In the genomic region with DNA sequence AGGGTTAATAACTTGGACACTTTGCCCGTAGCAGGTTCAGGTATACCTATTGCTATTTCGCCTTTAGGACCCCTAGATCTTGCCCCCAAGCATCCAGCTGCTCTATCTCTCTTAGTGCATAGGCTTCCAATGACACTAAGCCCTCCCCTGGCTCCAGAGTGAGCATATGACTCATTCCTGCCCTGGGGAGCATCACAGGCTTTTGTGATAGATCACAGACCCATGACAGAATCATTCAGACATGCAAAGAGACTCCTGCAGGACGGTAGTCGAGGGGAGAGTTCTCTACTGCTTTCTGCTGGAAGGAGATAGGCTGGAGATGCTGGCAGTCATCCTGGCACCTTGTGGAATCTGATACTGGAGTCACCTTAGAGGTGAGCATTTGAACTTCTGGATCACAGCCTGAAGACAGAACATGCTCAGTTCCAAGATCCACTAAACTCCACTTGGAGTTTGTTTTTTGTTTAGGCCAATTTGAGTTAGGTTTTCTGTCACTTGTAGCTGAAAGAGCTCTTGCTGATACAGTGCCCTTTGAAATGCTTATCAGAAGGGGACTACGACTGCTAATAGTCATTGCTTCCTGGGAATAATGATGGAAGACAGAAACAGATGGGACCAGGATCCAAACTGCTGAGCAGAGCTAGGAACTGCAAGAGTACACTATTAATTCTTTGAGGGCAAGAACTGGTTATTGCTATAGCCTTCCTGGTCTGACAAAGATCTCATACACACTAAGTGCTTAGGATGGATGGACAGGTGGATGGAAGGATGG, we compare ENCODE assay signal across 8 cellular contexts. TPM values are rescaled to one million over a fixed set of nuclear protein-coding genes. Genes with fewer than 3 reads are reported as not detected.
DNase-seq lines count a peak whose midpoint lies in the region; ATAC-seq, FAIRE-seq and TF ChIP-seq lines count a peak whose summit lies in the region.

No MANE protein-coding gene starts in this region.

- H4K20me1 ChIP-seq in H1 (replicated peaks in 1 of 2; ENCODE audit: control insufficient read depth in 1 of 2, insufficient read depth in 2 of 2, low read length in 2 of 2), result no peaks in the 10 kb centered on the region

- H2AK5ac ChIP-seq in H1 (ENCODE audit: low read depth, low read length), result no peak overlapping the region

- no peaks in the 10 kb centered on the region for H3K79me1 ChIP-seq in H1 (ENCODE audit: low read depth, low read length)

- H3K4me2 ChIP-seq in H1 (ENCODE audit: insufficient read depth in 1 of 2, low read depth in 2 of 2, low read length in 2 of 2), result peak overlapping the region; percentile 9 to 31; a peak in 1 of 4 replicates

- H3K36me3 ChIP-seq in SJCRH30, result no peaks in the 10 kb centered on the region
- no peaks in the 10 kb centered on the region for H3K36me3 ChIP-seq in H1 (ENCODE audit: control insufficient read depth in 2 of 4, insufficient read depth in 4 of 4, low read length in 3 of 4)
- H3K36me3 ChIP-seq in muscle layer of colon (ENCODE audit: insufficient read depth, low read length), result peaks cover 4% of the 10 kb centered on the region

- TF ChIP-seq RAD21 in H1 (IDR thresholded peaks at IDR 0.05 in 1 of 2, conservative IDR thresholded peaks at IDR 0.05 in 1 of 2; ENCODE audit: low read depth in 2 of 2, low read length in 2 of 2), result no peak

- ATAC-seq in GM19395 (IDR thresholded peaks at IDR 0.05; ENCODE audit: unreplicated experiment), result peak; percentile 84
- peak; percentile 91 for ATAC-seq in HG03432 (IDR thresholded peaks at IDR 0.05; ENCODE audit: unreplicated experiment)

- no peak overlapping the region for H2BK12ac ChIP-seq in H1 (ENCODE audit: low read depth, low read length)

- POLR2A ChIA-PET in H1 (lab: Charles Lee; ENCODE audit: partially characterized antibody), result interaction anchor here (1.2 to 1.4 kb wide), 2 partner anchors 38 to 190 kb away, joined by 3 read pairs; no protein-coding TSS in a partner anchor

- CTCF ChIA-PET in H1 (lab: Charles Lee; ENCODE audit: partially characterized antibody), result interaction anchor here (1.0 to 1.3 kb wide), 3 partner anchors 31 to 50 kb away, joined by 3 to 4 read pairs (median 3); a partner anchor contains a TSS

- no peak overlapping the region for H3K18ac ChIP-seq in H1 (ENCODE audit: extremely low read depth, low read length)

- H3K79me2 ChIP-seq in H1 (ENCODE audit: control insufficient read depth in 1 of 2, insufficient read depth in 2 of 2, low read length in 2 of 2), result no peaks in the 10 kb centered on the region

- no peak overlapping the region for H2BK15ac ChIP-seq in H1 (ENCODE audit: low read length)

- H2BK5ac ChIP-seq in H1 (ENCODE audit: low read depth, low read length), result no peak overlapping the region

- no peak for TF ChIP-seq POLR2A in H1 (IDR thresholded peaks at IDR 0.05; ENCODE audit: control extremely low read depth in 1 of 2, low read depth in 2 of 2, low read length in 2 of 2)

- no peak overlapping the region for H4K8ac ChIP-seq in H1 (ENCODE audit: extremely low read depth, insufficient read depth, low read length)

- H3K23ac ChIP-seq in H1 (ENCODE audit: insufficient read length), result no peak overlapping the region

- FAIRE-seq in H1 (lab: Jason Lieb, UNC) (peak; percentile 70), D721Med (lab: Jason Lieb, UNC) (no peak)

- no peak overlapping the region for H3K14ac ChIP-seq in H1 (ENCODE audit: insufficient read length)

- no peak overlapping the region for H2BK20ac ChIP-seq in H1 (ENCODE audit: low read length)

- H3K27me3 ChIP-seq in SJCRH30 (no peaks in the 10 kb centered on the region), H1 (replicated peaks in 1 of 4; ENCODE audit: control insufficient read depth in 3 of 4, extremely low read depth in 1 of 4, insufficient read depth in 3 of 4, low read length in 3 of 4) (no peaks in the 10 kb centered on the region), muscle layer of colon (ENCODE audit: control insufficient read depth in 1 of 2, insufficient read depth in 2 of 2, low read length in 2 of 2) (no peaks in the 10 kb centered on the region)

- H3K56ac ChIP-seq in H1 (replicated peaks; ENCODE audit: insufficient read length, low read depth, low read length), result no peak overlapping the region

- TF ChIP-seq CTCF in H1 (IDR thresholded peaks at IDR 0.05; ENCODE audit: control extremely low read depth in 1 of 3, insufficient read depth in 1 of 3, low read depth in 1 of 3, low read length in 3 of 3) (no peak), D721Med (IDR thresholded peaks at IDR 0.05; ENCODE audit: insufficient read depth, missing control alignments) (no peak)

- no peak overlapping the region for H2BK120ac ChIP-seq in H1 (replicated peaks; ENCODE audit: low read depth, low read length)

- H3K9ac ChIP-seq in H1 (replicated peaks in 1 of 4; ENCODE audit: extremely low read depth in 1 of 4, low read depth in 3 of 4, low read length in 3 of 4) (no peak overlapping the region), muscle layer of colon (ENCODE audit: low read length) (no peak overlapping the region)

- no peak overlapping the region for H3K4ac ChIP-seq in H1 (replicated peaks; ENCODE audit: insufficient read length, low read depth, low read length)

- H4K5ac ChIP-seq in H1 (ENCODE audit: insufficient read length, low read depth, low read length), result no peak overlapping the region

- TF ChIP-seq EP300 in H1 (IDR thresholded peaks at IDR 0.05; ENCODE audit: borderline replicate concordance in 1 of 2, low read depth in 2 of 2, low read length in 2 of 2), result no peak

- H3K27ac ChIP-seq in SJCRH30, result no peak overlapping the region
- H3K27ac ChIP-seq in H1 (ENCODE audit: low read depth, low read length), result no peak overlapping the region
- peak overlapping the region; percentile 3 for H3K27ac ChIP-seq in muscle layer of colon (ENCODE audit: low read depth, low read length)

- H3K4me3 ChIP-seq in SJCRH30 (no peak overlapping the region), H1 (ENCODE audit: extremely low read depth in 1 of 4, insufficient read depth in 2 of 4, low read depth in 3 of 4, low read length in 4 of 4) (no peak overlapping the region), muscle layer of colon (ENCODE audit: low read depth in 1 of 2, low read length in 2 of 2) (peak overlapping the region in 1 of 2 donors; percentile 25)

- H2AFZ ChIP-seq in H1 (ENCODE audit: low read length), result no peak overlapping the region

- peak; percentile 94 for DNase-seq in DMS53 (lab: John Stamatoyannopoulos, UW)
- DNase-seq in SJCRH30, result peak; percentile 74 to 76
- DNase-seq in H1 (ENCODE audit: low read depth in 1 of 2, low spot score in 2 of 2), result peak; percentile 55 to 58
- no peak for DNase-seq in globus pallidus (ENCODE audit: low spot score)
- no peak for DNase-seq in D721Med (ENCODE audit: insufficient read length, low spot score)

- H4K91ac ChIP-seq in H1 (replicated peaks; ENCODE audit: insufficient read length, low read length), result no peak overlapping the region

- H3K23me2 ChIP-seq in H1 (ENCODE audit: low read depth, low read length), result no peaks in the 10 kb centered on the region; the same call in 1 of the 2 replicates

- 20% methylated on average over 5 of the region's 5 CpGs; no CpG with 5 or more reads in 1 of the 2 experiments for WGBS in H1 (ENCODE audit: extremely low coverage in 1 of 2, insufficient coverage in 1 of 2, insufficient read length in 1 of 2, insufficient replicate concordance in 2 of 2, low coverage in 1 of 2, low lambda C conversion rate in 2 of 2, missing lambda C conversion rate in 1 of 2), 2 experiments

- H3K9me3 ChIP-seq in SJCRH30 (replicated peaks) (no peaks in the 10 kb centered on the region), H1 (ENCODE audit: insufficient read depth in 2 of 2, low read depth in 1 of 2, low read length in 1 of 2) (no peaks in the 10 kb centered on the region), muscle layer of colon (ENCODE audit: low read length) (no peaks in the 10 kb centered on the region)

- peaks cover 12% of the 10 kb centered on the region for H3K4me1 ChIP-seq in SJCRH30
- peaks cover 2 to 11% (median 6%) of the 10 kb centered on the region in 4 experiments; a peak in 5 of 7 replicates for H3K4me1 ChIP-seq in H1 (replicated peaks in 1 of 4; ENCODE audit: control insufficient read depth in 3 of 4, insufficient read depth in 4 of 4, low read length in 3 of 4)
- peaks cover 53% of the 10 kb centered on the region for H3K4me1 ChIP-seq in muscle layer of colon (ENCODE audit: insufficient read depth, low read length)

TF ChIP-seq in H1, 55 proteins besides CTCF, POLR2A, EP300 and RAD21 (continues in another document):
- no peak for TF ChIP-seq SP4 (IDR thresholded peaks at IDR 0.05; ENCODE audit: low read length)

RNA-seq across cellular contexts. Expression of a gene that starts 11.0 kb away (rescaled TPM):
- total RNA-seq in SJCRH30 (2014; rRNA removed; shearing (Covaris generic)), result 2.0 and 2.9 TPM in 2 replicates
- 2.7 and 3.2 TPM in 2 replicates for total RNA-seq in H1 (2021; fragmentation: NEBNext Ultra II Directional; extraction: Animal tissue kit (Norgen Biotek cat#: 25700))
- polyA plus RNA-seq in H1 (2011; rRNA removed), result 0.85 and 2.2 TPM in 2 replicates
- polyA plus RNA-seq in H1 (2011; cell fraction: cytosol; rRNA removed), result 1.9 TPM
- polyA plus RNA-seq in H1 (2011; cell fraction: nucleus; rRNA removed), result 0.86 TPM
- polyA plus RNA-seq in H1 (2012, experiment 1 of 2), result 1.1 to 2.2 TPM (median 1.4 TPM) in 4 replicates
- 1.6 TPM for polyA plus RNA-seq in H1 (2012, experiment 2 of 2)
- 0.91 TPM for polyA plus RNA-seq in H1 (2013, experiment 1 of 2)
- 1.2 TPM for polyA plus RNA-seq in H1 (2013, experiment 2 of 2)
- polyA minus RNA-seq in H1 (2011; rRNA and poly(A)+ RNA removed), result 0.76 and 1.1 TPM in 2 replicates
- 1.1 TPM for polyA minus RNA-seq in H1 (2011; cell fraction: cytosol; rRNA and poly(A)+ RNA removed)
- polyA minus RNA-seq in H1 (2011; cell fraction: nucleus; rRNA and poly(A)+ RNA removed), result 0.70 TPM

RNA-seq across cellular contexts. Expression of a gene that starts 24.9 kb away (rescaled TPM):
- 3.1 and 3.2 TPM in 2 replicates for total RNA-seq in SJCRH30 (2014; rRNA removed; shearing (Covaris generic))
- total RNA-seq in H1 (2021; fragmentation: NEBNext Ultra II Directional; extraction: Animal tissue kit (Norgen Biotek cat#: 25700)), result 4.9 and 6.5 TPM in 2 replicates
- polyA plus RNA-seq in H1 (2011; rRNA removed), result 0.58 and 0.80 TPM in 2 replicates
- 1.1 TPM for polyA plus RNA-seq in H1 (2011; cell fraction: cytosol; rRNA removed)
- polyA plus RNA-seq in H1 (2011; cell fraction: nucleus; rRNA removed), result 1.4 TPM
- polyA plus RNA-seq in H1 (2012, experiment 1 of 2), result 1.0 to 2.7 TPM (median 1.6 TPM) in 4 replicates
- polyA plus RNA-seq in H1 (2012, experiment 2 of 2), result 0.07 TPM
- 2.0 TPM for polyA plus RNA-seq in H1 (2013, experiment 1 of 2)
- 1.9 TPM for polyA plus RNA-seq in H1 (2013, experiment 2 of 2)
- 1.7 and 2.4 TPM in 2 replicates for polyA minus RNA-seq in H1 (2011; rRNA and poly(A)+ RNA removed)
- 2.6 TPM for polyA minus RNA-seq in H1 (2011; cell fraction: cytosol; rRNA and poly(A)+ RNA removed)
- polyA minus RNA-seq in H1 (2011; cell fraction: nucleus; rRNA and poly(A)+ RNA removed), result 3.1 TPM

RNA-seq across cellular contexts. Expression of a gene that starts 45.2 kb away (rescaled TPM):
- not detected in 2 replicates for total RNA-seq in SJCRH30 (2014; rRNA removed; shearing (Covaris generic))
- 42.4 and 45.9 TPM in 2 replicates for total RNA-seq in H1 (2021; fragmentation: NEBNext Ultra II Directional; extraction: Animal tissue kit (Norgen Biotek cat#: 25700))
- 2.3 and 5.2 TPM in 2 replicates for polyA plus RNA-seq in H1 (2011; rRNA removed)
- polyA plus RNA-seq in H1 (2011; cell fraction: cytosol; rRNA removed), result 7.0 TPM
- 4.2 TPM for polyA plus RNA-seq in H1 (2011; cell fraction: nucleus; rRNA removed)
- 19.2 to 36.5 TPM (median 23.0 TPM) in 4 replicates for polyA plus RNA-seq in H1 (2012, experiment 1 of 2)
- 2.9 TPM for polyA plus RNA-seq in H1 (2012, experiment 2 of 2)
- 86.8 TPM for polyA plus RNA-seq in H1 (2013, experiment 1 of 2)
- 99.2 TPM for polyA plus RNA-seq in H1 (2013, experiment 2 of 2)
- polyA minus RNA-seq in H1 (2011; rRNA and poly(A)+ RNA removed), result 4.9 and 8.3 TPM in 2 replicates
- 6.2 TPM for polyA minus RNA-seq in H1 (2011; cell fraction: cytosol; rRNA and poly(A)+ RNA removed)
- 19.6 TPM for polyA minus RNA-seq in H1 (2011; cell fraction: nucleus; rRNA and poly(A)+ RNA removed)

Comparison
In these comparisons a context has a peak if more than half of its experiments do, and no peak if none do; other contexts are left out.
1. DNase-seq: peak in DMS53 (single experiment), SJCRH30 (2 of 2) and H1 (2 of 2); none in globus pallidus (single experiment) and D721Med (single experiment).
2. RNA of a gene that starts 45.2 kb away (total RNA-seq): 42.4 to 45.9 TPM in H1; not detected in SJCRH30; every median in the first group is over 10 times any median in the second.